In the genomic region with DNA sequence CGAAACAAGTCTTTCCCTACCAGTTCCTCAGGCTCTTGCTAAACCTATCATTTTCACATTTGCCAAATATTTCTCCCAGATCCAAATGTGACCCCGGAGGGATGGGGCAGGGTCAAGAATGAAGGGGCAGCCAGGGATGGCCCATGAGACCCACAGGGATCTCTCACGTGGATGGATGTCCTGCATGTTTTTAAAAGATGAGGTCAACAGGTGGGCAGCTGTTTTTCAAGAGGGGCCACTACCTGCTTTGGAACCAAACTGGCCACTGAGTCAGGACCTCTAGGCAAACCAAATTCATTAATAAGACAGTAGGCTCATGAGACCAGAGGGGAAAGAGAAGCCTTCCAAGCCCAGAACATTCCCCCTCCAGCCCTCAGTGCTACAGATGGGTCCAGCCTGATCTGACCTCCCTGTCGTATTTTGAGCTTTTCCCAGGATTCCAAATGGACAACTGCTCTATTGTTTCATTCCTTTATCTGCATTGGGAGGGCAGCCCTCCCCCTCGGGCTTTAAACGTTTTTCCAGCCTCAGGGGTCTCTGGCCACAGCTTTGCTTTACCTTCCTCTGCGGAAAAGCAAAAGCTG, we compare ENCODE assay signal across 15 cellular contexts.
DNase-seq lines count a peak whose midpoint lies in the region; ATAC-seq and TF ChIP-seq lines count a peak whose summit lies in the region.
"Had no signal": no experiment of that assay in that cellular context is flagged by ENCODE, and none has a peak within 500 bp of the region (broad histone marks: within the 10 kb centered on the region; RNA-seq: fewer than 3 reads in every experiment).

No MANE protein-coding gene starts in this region.

- ATAC-seq in HG03045 (IDR thresholded peaks at IDR 0.05; ENCODE audit: unreplicated experiment): no peak

- intact Hi-C loops in OCI-LY7 (cut with micrococcal nuclease; ENCODE audit: unreplicated experiment): no loop called here

- no peaks in the 10 kb centered on the region for H3K9me3 ChIP-seq in liver (ENCODE audit: control insufficient read depth in 4 of 4, low read length in 3 of 4)
- H3K9me3 ChIP-seq in skeletal muscle satellite cell (replicated peaks; ENCODE audit: low read length): no peaks in the 10 kb centered on the region
- H3K9me3 ChIP-seq in OCI-LY7 (ENCODE audit: low read length): no peaks in the 10 kb centered on the region
- H3K9me3 ChIP-seq: ovary had no signal

- no peaks in the 10 kb centered on the region for H3K9me2 ChIP-seq in OCI-LY7 (ENCODE audit: insufficient read depth, low read length)
- H3K9me2 ChIP-seq: SK-N-SH had no signal

- H2AFZ ChIP-seq in OCI-LY7 (ENCODE audit: low read length): no peak overlapping the region; the same call in 1 of the 2 replicates

- H3K4me3 ChIP-seq in liver (ENCODE audit: low read depth in 1 of 3, low read length in 3 of 3) (no peak overlapping the region), skeletal muscle satellite cell (ENCODE audit: low read length) (peak overlapping the region; percentile 34), OCI-LY7 (ENCODE audit: low read depth, low read length, poor library complexity, severe bottlenecking) (no peak overlapping the region)
- H3K4me3 ChIP-seq: ovary had no signal

- no peaks in the 10 kb centered on the region for H4K20me1 ChIP-seq in OCI-LY7 (ENCODE audit: insufficient read depth, low read length)

- H3K9ac ChIP-seq in liver (ENCODE audit: low read depth in 1 of 2, low read length in 2 of 2) (no peak overlapping the region), skeletal muscle satellite cell (ENCODE audit: low read depth, low read length) (peak overlapping the region; percentile 51)
- H3K9ac ChIP-seq: SK-N-SH had no signal

- DNase-seq in NCI-H345 (lab: John Stamatoyannopoulos, UW): no peak
- DNase-seq in OCI-LY7 (ENCODE audit: low spot score): no peak
- DNase-seq in NCI-H510A treated with DMSO at 0.1 percent for 48 hours (lab: John Stamatoyannopoulos, UW): no peak
- DNase-seq: activated CD4-positive, alpha-beta T cell treated with anti-CD3 and anti-CD28 coated beads for 4 hours; activated naive CD4-positive, alpha-beta T cell treated with Interleukin-2 at 50 U/mL for 16 hours; AML-193; effector memory CD4-positive, alpha-beta T cell; H7; SK-N-SH had no signal

- 80% methylated on average over 7 of the region's 7 CpGs for WGBS in liver

- peak overlapping the region; percentile 61 for H3K4me2 ChIP-seq in skeletal muscle satellite cell (ENCODE audit: low read length)
- H3K4me2 ChIP-seq in OCI-LY7 (ENCODE audit: low read length): no peak overlapping the region

- no peak for TF ChIP-seq CTCF in C4-2B (conservative IDR thresholded peaks at IDR 0.05)
- no peak for TF ChIP-seq CTCF in liver (IDR thresholded peaks at IDR 0.05; ENCODE audit: low read depth, low read length, missing input control)
- no peak for TF ChIP-seq CTCF in OCI-LY7 (conservative IDR thresholded peaks at IDR 0.05; ENCODE audit: low read length)

- no TSS peak for BruUV-seq in OCI-LY7 (replicated peaks; lab: Mats Ljungman, UMichigan)

- no peaks in the 10 kb centered on the region for H3K79me2 ChIP-seq in OCI-LY7 (ENCODE audit: insufficient read depth, low read depth, low read length)

- H3K27ac ChIP-seq in C4-2B (peak overlapping the region; percentile 77), cingulate gyrus (ENCODE audit: low read depth, low read length) (peak overlapping the region; percentile 57), liver (ENCODE audit: low read depth in 1 of 2, low read length in 2 of 2) (peak overlapping the region; percentile 40 to 51), OCI-LY7 (ENCODE audit: low read depth, low read length, poor library complexity, severe bottlenecking) (no peak overlapping the region)
- H3K27ac ChIP-seq: ovary had no signal

- H3K36me3 ChIP-seq in liver (ENCODE audit: control insufficient read depth in 4 of 4, insufficient read depth in 3 of 4, low read depth in 1 of 4, low read length in 3 of 4) (no peaks in the 10 kb centered on the region), skeletal muscle satellite cell (ENCODE audit: insufficient read depth, low read length) (no peaks in the 10 kb centered on the region), OCI-LY7 (ENCODE audit: insufficient read depth, low read length) (no peaks in the 10 kb centered on the region)
- H3K36me3 ChIP-seq: ovary had no signal

- no peaks in the 10 kb centered on the region for H3K27me3 ChIP-seq in liver (ENCODE audit: control insufficient read depth in 4 of 4, insufficient read depth in 4 of 4, low read length in 3 of 4)
- no peaks in the 10 kb centered on the region for H3K27me3 ChIP-seq in skeletal muscle satellite cell (ENCODE audit: control insufficient read depth, insufficient read depth, low read length)
- H3K27me3 ChIP-seq: ovary had no signal

- peaks cover 0 to 5% (median 2%) of the 10 kb centered on the region in 4 donors for H3K4me1 ChIP-seq in liver (ENCODE audit: control insufficient read depth in 4 of 4, insufficient read depth in 4 of 4, low read length in 3 of 4)
- peaks cover 30% of the 10 kb centered on the region for H3K4me1 ChIP-seq in skeletal muscle satellite cell (ENCODE audit: control insufficient read depth, insufficient read depth, low read length)
- peaks cover 8% of the 10 kb centered on the region for H3K4me1 ChIP-seq in OCI-LY7 (ENCODE audit: insufficient read depth, low read length, poor library complexity, severe bottlenecking)

- POLR2A ChIA-PET in OCI-LY7 (lab: Charles Lee): interaction anchor here (0.7 to 1.3 kb wide), 3 partner anchors 10 to 20 kb away, joined by 3 to 6 read pairs (median 4); no protein-coding TSS in a partner anchor

- CTCF ChIA-PET in OCI-LY7 (lab: Charles Lee; ENCODE audit: unreplicated experiment): no interaction called here

- no peak for TF ChIP-seq RAD21 in liver (IDR thresholded peaks at IDR 0.05)

TF ChIP-seq in liver, 16 proteins besides CTCF, POLR2A, EP300 and RAD21:
- TF ChIP-seq HNF4A (conservative IDR thresholded peaks at IDR 0.05): no peak
- TF ChIP-seq GABPA (IDR thresholded peaks at IDR 0.05 in 1 of 2, conservative IDR thresholded peaks at IDR 0.05 in 1 of 2): no peak
- no peak for TF ChIP-seq NR2F2 (IDR thresholded peaks at IDR 0.05)
- TF ChIP-seq, protein P1, sequence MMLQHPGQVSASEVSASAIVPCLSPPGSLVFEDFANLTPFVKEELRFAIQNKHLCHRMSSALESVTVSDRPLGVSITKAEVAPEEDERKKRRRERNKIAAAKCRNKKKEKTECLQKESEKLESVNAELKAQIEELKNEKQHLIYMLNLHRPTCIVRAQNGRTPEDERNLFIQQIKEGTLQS (IDR thresholded peaks at IDR 0.05): no peak
- TF ChIP-seq, protein P2, sequence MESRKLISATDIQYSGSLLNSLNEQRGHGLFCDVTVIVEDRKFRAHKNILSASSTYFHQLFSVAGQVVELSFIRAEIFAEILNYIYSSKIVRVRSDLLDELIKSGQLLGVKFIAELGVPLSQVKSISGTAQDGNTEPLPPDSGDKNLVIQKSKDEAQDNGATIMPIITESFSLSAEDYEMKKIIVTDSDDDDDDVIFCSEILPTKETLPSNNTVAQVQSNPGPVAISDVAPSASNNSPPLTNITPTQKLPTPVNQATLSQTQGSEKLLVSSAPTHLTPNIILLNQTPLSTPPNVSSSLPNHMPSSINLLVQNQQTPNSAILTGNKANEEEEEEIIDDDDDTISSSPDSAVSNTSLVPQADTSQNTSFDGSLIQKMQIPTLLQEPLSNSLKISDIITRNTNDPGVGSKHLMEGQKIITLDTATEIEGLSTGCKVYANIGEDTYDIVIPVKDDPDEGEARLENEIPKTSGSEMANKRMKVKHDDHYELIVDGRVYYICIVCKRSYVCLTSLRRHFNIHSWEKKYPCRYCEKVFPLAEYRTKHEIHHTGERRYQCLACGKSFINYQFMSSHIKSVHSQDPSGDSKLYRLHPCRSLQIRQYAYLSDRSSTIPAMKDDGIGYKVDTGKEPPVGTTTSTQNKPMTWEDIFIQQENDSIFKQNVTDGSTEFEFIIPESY (IDR thresholded peaks at IDR 0.05): no peak
- TF ChIP-seq JUND (IDR thresholded peaks at IDR 0.05): no peak
- TF ChIP-seq HNF4G (IDR thresholded peaks at IDR 0.05): no peak
- TF ChIP-seq TAF1 (conservative IDR thresholded peaks at IDR 0.05): no peak
- no peak for TF ChIP-seq FOXA2 (IDR thresholded peaks at IDR 0.05)
- TF ChIP-seq RXRA (IDR thresholded peaks at IDR 0.05): no peak
- no peak for TF ChIP-seq YY1 (IDR thresholded peaks at IDR 0.05)
- TF ChIP-seq SP1 (IDR thresholded peaks at IDR 0.05): no peak
